18 cellular contexts compared by ENCODE assay signal in the genomic region with DNA sequence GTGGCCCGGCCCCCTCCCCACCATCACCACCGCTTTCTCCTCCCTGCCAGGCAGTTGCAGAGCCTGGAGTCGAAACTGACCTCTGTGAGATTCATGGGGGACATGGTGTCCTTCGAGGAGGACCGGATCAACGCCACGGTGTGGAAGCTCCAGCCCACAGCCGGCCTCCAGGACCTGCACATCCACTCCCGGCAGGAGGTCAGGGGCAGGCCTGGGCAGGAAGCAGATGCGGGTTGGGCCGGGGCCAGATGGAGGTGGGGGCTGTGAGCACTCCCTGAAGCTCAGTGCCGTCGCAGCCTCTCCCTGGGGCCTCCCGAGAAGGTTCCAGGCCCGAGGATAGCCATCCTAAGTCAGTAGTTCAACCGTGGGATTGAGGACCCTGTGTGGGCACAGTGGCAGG. TPM values are rescaled to one million over a fixed set of nuclear protein-coding genes. Genes with fewer than 3 reads are reported as not detected.
DNase-seq lines count a peak whose midpoint lies in the region; ATAC-seq and TF ChIP-seq lines count a peak whose summit lies in the region.
"Had no signal": no experiment of that assay in that cellular context is flagged by ENCODE, and none has a peak within 500 bp of the region (broad histone marks: within the 10 kb centered on the region; RNA-seq: fewer than 3 reads in every experiment).

No MANE protein-coding gene starts in this region.

- no peak overlapping the region for H3K4me3 Mint-ChIP-seq in endodermal cell
- H3K4me3 Mint-ChIP-seq: CD4-positive, alpha-beta memory T cell; stimulated activated naive CD8-positive, alpha-beta T cell treated with anti-CD3 and anti-CD28 coated beads, Interleukin-15, amount 100 ng/mL, for 72 hours had no signal

- peak overlapping the region; percentile 91 for H3K14ac ChIP-seq in neuronal stem cell (ENCODE audit: low read length)

- H3K36me3 ChIP-seq in RWPE2 (ENCODE audit: low read depth) (peaks cover 90% of the 10 kb centered on the region), endodermal cell (ENCODE audit: control insufficient read depth, insufficient read depth, low read length) (no peaks in the 10 kb centered on the region), neuronal stem cell (replicated peaks in 1 of 2; ENCODE audit: control insufficient read depth in 2 of 2, insufficient read depth in 2 of 2, low read length in 2 of 2) (peaks cover 49 to 50% of the 10 kb centered on the region in 2 donors)

- H3K4me3 ChIP-seq in RWPE2 (ENCODE audit: severe bottlenecking) (no peak overlapping the region), endodermal cell (ENCODE audit: low read length) (no peak overlapping the region), neuronal stem cell (ENCODE audit: low read length in 2 of 2) (no peak overlapping the region)
- H3K4me3 ChIP-seq: hepatocyte, SK-N-MC had no signal

- WGBS in endodermal cell (ENCODE audit: insufficient coverage in 1 of 2, insufficient read length in 1 of 2), 2 experiments: 87 to 88% methylated on average over 12 to 16 of the region's 16 CpGs
- WGBS in neuronal stem cell (ENCODE audit: extremely low coverage in 2 of 2, insufficient read length in 2 of 2, insufficient replicate concordance in 1 of 2), 2 donors: no CpG with 5 or more reads among the region's 16 CpGs

- H3K4ac ChIP-seq in neuronal stem cell (ENCODE audit: low read length): no peak overlapping the region

- peak overlapping the region; percentile 77 for H3K18ac ChIP-seq in neuronal stem cell (ENCODE audit: low read length)

- H2BK5ac ChIP-seq in neuronal stem cell (ENCODE audit: low read length): peak overlapping the region; percentile 89

- H3K27me3 Mint-ChIP-seq in endodermal cell (ENCODE audit: insufficient read depth): peaks cover 3% of the 10 kb centered on the region
- H3K27me3 Mint-ChIP-seq: CD4-positive, alpha-beta memory T cell; stimulated activated naive CD8-positive, alpha-beta T cell treated with anti-CD3 and anti-CD28 coated beads, Interleukin-15, amount 100 ng/mL, for 72 hours had no signal

- peak overlapping the region; percentile 74 for H3K23ac ChIP-seq in neuronal stem cell (ENCODE audit: low read depth, low read length, poor library complexity)

- no peak overlapping the region for H3K9ac ChIP-seq in endodermal cell (ENCODE audit: extremely low read depth, low read length, poor library complexity, severe bottlenecking)
- peak overlapping the region; percentile 63 for H3K9ac ChIP-seq in neuronal stem cell (ENCODE audit: low read depth, low read length, poor library complexity)

- H3K9me3 Mint-ChIP-seq in endodermal cell: no peaks in the 10 kb centered on the region
- H3K9me3 Mint-ChIP-seq: CD4-positive, alpha-beta memory T cell; stimulated activated naive CD8-positive, alpha-beta T cell treated with anti-CD3 and anti-CD28 coated beads, Interleukin-15, amount 100 ng/mL, for 72 hours had no signal

- H3K9me3 ChIP-seq in RWPE2 (ENCODE audit: severe bottlenecking): no peaks in the 10 kb centered on the region
- no peaks in the 10 kb centered on the region for H3K9me3 ChIP-seq in endodermal cell (ENCODE audit: control insufficient read depth, low read length)
- H3K9me3 ChIP-seq in neuronal stem cell (replicated peaks in 1 of 2; ENCODE audit: control insufficient read depth in 2 of 2, insufficient read depth in 1 of 2, low read depth in 1 of 2, low read length in 2 of 2): no peaks in the 10 kb centered on the region

- no peaks in the 10 kb centered on the region for H3K79me1 ChIP-seq in neuronal stem cell (ENCODE audit: low read depth, low read length)

- H3K4me2 ChIP-seq in neuronal stem cell (ENCODE audit: insufficient read depth, low read length, poor library complexity, severe bottlenecking): no peak overlapping the region
- H3K4me2 ChIP-seq: hepatocyte had no signal

- peaks cover 10% of the 10 kb centered on the region for H3K4me1 ChIP-seq in RWPE2 (ENCODE audit: insufficient read depth, poor library complexity, severe bottlenecking)
- H3K4me1 ChIP-seq in endodermal cell (ENCODE audit: control insufficient read depth, insufficient read depth, low read length): no peaks in the 10 kb centered on the region
- peaks cover 11 to 14% of the 10 kb centered on the region in 2 donors for H3K4me1 ChIP-seq in neuronal stem cell (ENCODE audit: control insufficient read depth in 2 of 2, insufficient read depth in 1 of 2, low read depth in 1 of 2, low read length in 2 of 2)

- H4K91ac ChIP-seq in neuronal stem cell (ENCODE audit: low read depth, low read length, poor library complexity): no peak overlapping the region

- H2BK15ac ChIP-seq in neuronal stem cell (ENCODE audit: low read length): no peak overlapping the region

- H3K4me1 Mint-ChIP-seq in endodermal cell: peaks cover 6% of the 10 kb centered on the region

- no peaks in the 10 kb centered on the region for H3K36me3 Mint-ChIP-seq in endodermal cell (ENCODE audit: low read depth)
- H3K36me3 Mint-ChIP-seq: CD4-positive, alpha-beta memory T cell had no signal

- H2AFZ ChIP-seq in neuronal stem cell (ENCODE audit: low read length): peak overlapping the region; percentile 40
- H2AFZ ChIP-seq: hepatocyte had no signal

- H3K27ac ChIP-seq in RWPE2 (ENCODE audit: poor library complexity, severe bottlenecking) (peak overlapping the region; percentile 9), endodermal cell (ENCODE audit: low read depth, low read length) (peak overlapping the region; percentile 22), neuronal stem cell (replicated peaks; ENCODE audit: low read length) (no peak overlapping the region)
- H3K27ac ChIP-seq: 22Rv1, hepatocyte, SK-N-MC had no signal

- H2BK12ac ChIP-seq in neuronal stem cell (ENCODE audit: low read length): peak overlapping the region; percentile 77

- DNase-seq in DMS 273 (lab: John Stamatoyannopoulos, UW; ENCODE audit: unreplicated experiment): peak; percentile 78
- DNase-seq in DMS 273 treated with DMSO at 0.1 percent for 48 hours (lab: John Stamatoyannopoulos, UW): no peak
- no peak for DNase-seq in RWPE2 (ENCODE audit: low spot score)
- no peak for DNase-seq in endodermal cell
- no peak for DNase-seq in neuronal stem cell (ENCODE audit: low spot score)
- no peak for DNase-seq in activated CD4-positive, CD25-positive, alpha-beta regulatory T cell treated with anti-CD3 and anti-CD28 coated beads, Interleukin-2, amount 50 U/mL, for 72 hours
- DNase-seq in DMS114 treated with DMSO at 0.1 percent for 48 hours (lab: John Stamatoyannopoulos, UW; ENCODE audit: unreplicated experiment): no peak
- DNase-seq: CD4-positive, alpha-beta memory T cell; NCI-H1930; small intestine; stimulated activated naive CD8-positive, alpha-beta T cell treated with anti-CD3 and anti-CD28 coated beads, Interleukin-15, amount 100 ng/mL, for 72 hours had no signal

- peak overlapping the region; percentile 55 for H4K8ac ChIP-seq in neuronal stem cell (ENCODE audit: low read depth, low read length)

- TF ChIP-seq CTCF in RWPE2 (IDR thresholded peaks at IDR 0.05; ENCODE audit: poor library complexity, severe bottlenecking): no peak
- TF ChIP-seq CTCF in endodermal cell (conservative IDR thresholded peaks at IDR 0.05): no peak

- no peak overlapping the region for H3K27ac Mint-ChIP-seq in endodermal cell

- H2AK5ac ChIP-seq in neuronal stem cell (ENCODE audit: low read depth, low read length): peak overlapping the region; percentile 90

- no peaks in the 10 kb centered on the region for H3K27me3 ChIP-seq in RWPE2 (ENCODE audit: insufficient read depth, poor library complexity, severe bottlenecking)
- H3K27me3 ChIP-seq in endodermal cell (ENCODE audit: control insufficient read depth, insufficient read depth, low read length, poor library complexity, severe bottlenecking): no peaks in the 10 kb centered on the region
- no peaks in the 10 kb centered on the region for H3K27me3 ChIP-seq in neuronal stem cell (ENCODE audit: control insufficient read depth in 3 of 3, insufficient read depth in 3 of 3, low read depth in 1 of 3, low read length in 3 of 3)
- H3K27me3 ChIP-seq: hepatocyte had no signal

- peak overlapping the region; percentile 83 for H2BK120ac ChIP-seq in neuronal stem cell (ENCODE audit: low read depth, low read length)

- ATAC-seq in RWPE2 (ENCODE audit: low read depth) (peak; percentile 57), GM18498 (IDR thresholded peaks at IDR 0.05; ENCODE audit: unreplicated experiment) (no peak)
- ATAC-seq: stimulated activated naive CD8-positive, alpha-beta T cell treated with anti-CD3 and anti-CD28 coated beads, Interleukin-15, amount 100 ng/mL, for 72 hours had no signal

RNA-seq across cellular contexts. Expression of gene ADGRG3, which starts 14.2 kb away (rescaled TPM):
- total RNA-seq in endodermal cell: not detected
- 0.39 TPM for polyA plus RNA-seq in endodermal cell (2013, experiment 1 of 2)
- polyA plus RNA-seq in endodermal cell (2013, experiment 2 of 2): 0.21 TPM
- 0.25 TPM for polyA plus RNA-seq in neuronal stem cell (2013, experiment 1 of 2)
- polyA plus RNA-seq in neuronal stem cell (2013, experiment 2 of 2): 0.33 TPM
- total RNA-seq: activated CD8-positive, alpha-beta memory T cell treated with anti-CD3 and anti-CD28 coated beads for 36 hours; CD4-positive, alpha-beta memory T cell; hepatocyte had no signal
- polyA plus RNA-seq: CD4-positive, alpha-beta memory T cell; hepatocyte had no signal

RNA-seq across cellular contexts. Expression of gene ADGRG1, which starts 25.5 kb away (rescaled TPM):
- total RNA-seq in endodermal cell: under 1 TPM; 0.64 TPM
- 122 TPM for polyA plus RNA-seq in endodermal cell (2013, experiment 1 of 2)
- 97.9 TPM for polyA plus RNA-seq in endodermal cell (2013, experiment 2 of 2)
- 127 TPM for polyA plus RNA-seq in neuronal stem cell (2013, experiment 1 of 2)
- 124 TPM for polyA plus RNA-seq in neuronal stem cell (2013, experiment 2 of 2)

RNA-seq across cellular contexts. Expression of gene DRC7, which starts 40.7 kb away (rescaled TPM):
- total RNA-seq in endodermal cell: 1 to 10 TPM; 1.6 to 1.8 TPM
- polyA plus RNA-seq in endodermal cell (2013, experiment 1 of 2): 0.25 TPM
- polyA plus RNA-seq in endodermal cell (2013, experiment 2 of 2): 0.46 TPM
- 0.28 TPM for polyA plus RNA-seq in neuronal stem cell (2013, experiment 1 of 2)
- 0.21 TPM for polyA plus RNA-seq in neuronal stem cell (2013, experiment 2 of 2)
- total RNA-seq: activated CD8-positive, alpha-beta memory T cell treated with anti-CD3 and anti-CD28 coated beads for 36 hours; CD4-positive, alpha-beta memory T cell; lower leg skin had no signal
- polyA plus RNA-seq: CD4-positive, alpha-beta memory T cell; esophagus; small intestine had no signal
